In the genomic region with DNA sequence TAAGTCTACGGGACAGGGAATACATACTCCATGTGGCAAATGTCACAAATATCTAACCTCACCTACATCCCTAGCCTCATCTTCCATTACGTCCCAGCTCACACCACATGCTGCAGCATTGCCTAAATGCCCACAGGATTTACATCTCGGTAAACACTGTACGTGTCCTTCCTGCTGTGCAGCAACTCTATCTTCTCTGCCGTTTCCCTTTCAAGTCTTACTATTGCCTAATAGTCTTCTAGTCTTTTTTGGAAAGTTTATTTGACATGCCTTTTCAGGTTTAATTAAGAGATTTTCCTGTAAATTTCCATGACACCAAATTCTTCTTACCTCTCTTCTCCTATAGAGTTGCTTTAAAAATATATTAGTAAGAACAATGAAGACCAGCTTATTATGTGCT, we compare ENCODE assay signal across 29 cellular contexts.
"Had no signal": no experiment of that assay in that cellular context is flagged by ENCODE, and none has a peak within 500 bp of the region (broad histone marks: within the 10 kb centered on the region; RNA-seq: fewer than 3 reads in every experiment).

No MANE protein-coding gene starts in this region.

- DNase-seq: activated CD4-positive, alpha-beta memory T cell treated with anti-CD3 and anti-CD28 coated beads for 36 hours; activated CD4-positive, alpha-beta T cell treated with anti-CD3 and anti-CD28 coated beads for 36 hours; activated CD4-positive, alpha-beta T cell treated with anti-CD3 and anti-CD28 coated beads, Interleukin-2, amount 10 ng/mL, durations not matched to agents 24 days and 14 days; activated CD4-positive, CD25-positive, alpha-beta regulatory T cell; activated CD4-positive, CD25-positive, alpha-beta regulatory T cell treated with anti-CD3 and anti-CD28 coated beads, Interleukin-2, amount 50 U/mL, for 72 hours; activated CD8-positive, alpha-beta memory T cell treated with anti-CD3 and anti-CD28 coated beads, Interleukin-2, amount 10 ng/mL, durations not matched to agents 7 days and 5 days; activated CD8-positive, alpha-beta memory T cell treated with anti-CD3 and anti-CD28 coated beads, Interleukin-2, amount 50 U/mL, for 4 hours; activated CD8-positive, alpha-beta T cell treated with anti-CD3 and anti-CD28 coated beads, Interleukin-2, amount 10 ng/mL, durations not matched to agents 7 days and 5 days; activated effector memory CD4-positive, alpha-beta T cell treated with anti-CD3 and anti-CD28 coated beads, Interleukin-2, amount 50 U/mL, for 16 hours; activated naive CD4-positive, alpha-beta T cell treated with anti-CD3 and anti-CD28 coated beads for 36 hours; activated naive CD8-positive, alpha-beta T cell treated with anti-CD3 and anti-CD28 coated beads for 36 hours; activated naive CD8-positive, alpha-beta T cell treated with anti-CD3 and anti-CD28 coated beads, Interleukin-2, amount 50 U/mL, for 24 hours; activated T-cell treated with anti-CD3 and anti-CD28 coated beads, Interleukin-2, amount 50 U/mL, for 1 hour; activated T-cell treated with anti-CD3 and anti-CD28 coated beads, Interleukin-2, amount 50 U/mL, for 48 hours; adrenal gland; amygdala; aorta; body of pancreas; caudate nucleus; cortex of kidney; dermis blood vessel endothelial cell; effector CD4-positive, alpha-beta T cell; effector memory CD8-positive, alpha-beta T cell; erythroblast; foreskin keratinocyte; gastrocnemius medialis; glutamatergic neuron; heart left ventricle; hypothalamus had no signal

- ATAC-seq: activated CD4-positive, alpha-beta T cell treated with anti-CD3 and anti-CD28 coated beads for 36 hours; activated CD8-positive, alpha-beta memory T cell treated with anti-CD3 and anti-CD28 coated beads, Interleukin-2, amount 10 ng/mL, durations not matched to agents 7 days and 5 days; activated CD8-positive, alpha-beta T cell treated with anti-CD3 and anti-CD28 coated beads, Interleukin-2, amount 10 ng/mL, durations not matched to agents 7 days and 5 days; activated naive CD8-positive, alpha-beta T cell treated with anti-CD3 and anti-CD28 coated beads, Interleukin-2, amount 50 U/mL, for 24 hours; body of pancreas; effector memory CD8-positive, alpha-beta T cell; foreskin keratinocyte; gastrocnemius medialis; heart left ventricle had no signal
